22 cellular contexts compared by ENCODE assay signal in genomic region chr11:115780625-115781024, GRCh38.
"Had no signal": no experiment of that assay in that cellular context is flagged by ENCODE, and none has a peak within 500 bp of the region (broad histone marks: within the 10 kb centered on the region; RNA-seq: fewer than 3 reads in every experiment).

No MANE protein-coding gene starts in this region.

- H3K27me3 Mint-ChIP-seq: naive B cell had no signal

- H3K4me3 ChIP-seq: lung, mucosa of descending colon, prostate gland, right atrium auricular region, smooth muscle cell, stomach, thyroid gland, vagina had no signal

- H3K36me3 Mint-ChIP-seq: memory B cell; mesothelial cell of epicardium; naive B cell; stimulated activated effector memory CD8-positive, alpha-beta T cell treated with anti-CD3 and anti-CD28 coated beads, Interleukin-12 subunit alpha, Interleukin-12 subunit beta, amount 100 ng/mL, for 72 hours had no signal

- H3K4me3 Mint-ChIP-seq: effector memory CD8-positive, alpha-beta T cell; memory B cell; mesothelial cell of epicardium; naive B cell; nephron; stimulated activated effector memory CD8-positive, alpha-beta T cell treated with anti-CD3 and anti-CD28 coated beads, Interleukin-12 subunit alpha, Interleukin-12 subunit beta, amount 100 ng/mL, for 72 hours had no signal

- H3K27ac Mint-ChIP-seq: effector memory CD8-positive, alpha-beta T cell; memory B cell; mesothelial cell of epicardium; nephron; stimulated activated effector memory CD8-positive, alpha-beta T cell treated with anti-CD3 and anti-CD28 coated beads, Interleukin-12 subunit alpha, Interleukin-12 subunit beta, amount 100 ng/mL, for 72 hours had no signal

- H3K27ac ChIP-seq: prostate gland, right atrium auricular region, stomach, thyroid gland, vagina had no signal

- DNase-seq: cortex of kidney; effector memory CD8-positive, alpha-beta T cell; hypothalamus; mucosa of descending colon; naive B cell; nucleus accumbens; stimulated activated CD4-positive, alpha-beta T cell treated with anti-CD3 and anti-CD28 coated beads, Interleukin-12 subunit alpha, Interleukin-12 subunit beta, amount 100 ng/mL, for 4 hours; stimulated activated CD4-positive, alpha-beta T cell treated with anti-CD3 and anti-CD28 coated beads, Interleukin-1b, Interleukin-23, amount 100 ng/mL, for 48 hours; stimulated activated CD4-positive, alpha-beta T cell treated with anti-CD3 and anti-CD28 coated beads, Interleukin-4, amount 100 ng/mL, for 24 hours; stimulated activated naive CD4-positive, alpha-beta T cell treated with Interleukin-2 at 50 U/mL for 16 hours; stomach; thyroid gland; trophoblast cell had no signal

- H3K9me3 Mint-ChIP-seq: memory B cell; mesothelial cell of epicardium; stimulated activated effector memory CD8-positive, alpha-beta T cell treated with anti-CD3 and anti-CD28 coated beads, Interleukin-12 subunit alpha, Interleukin-12 subunit beta, amount 100 ng/mL, for 72 hours had no signal

- H3K27me3 ChIP-seq: right atrium auricular region, stomach, thyroid gland, vagina had no signal

- H3K4me1 Mint-ChIP-seq: memory B cell; naive B cell; stimulated activated effector memory CD8-positive, alpha-beta T cell treated with anti-CD3 and anti-CD28 coated beads, Interleukin-12 subunit alpha, Interleukin-12 subunit beta, amount 100 ng/mL, for 72 hours had no signal

- H3K4me1 ChIP-seq: prostate gland, thyroid gland, vagina had no signal

- H3K9me3 ChIP-seq: mucosa of descending colon, prostate gland, thyroid gland, vagina had no signal

- H3K36me3 ChIP-seq: prostate gland, right atrium auricular region, stomach, thyroid gland, vagina had no signal
